ENCODE assay signal across 21 cellular contexts in genomic region chr2:76256689-76257088, GRCh38.
DNase-seq lines count a peak whose midpoint lies in the region; ATAC-seq and TF ChIP-seq lines count a peak whose summit lies in the region.
"Had no signal": no experiment of that assay in that cellular context is flagged by ENCODE, and none has a peak within 500 bp of the region (broad histone marks: within the 10 kb centered on the region; RNA-seq: fewer than 3 reads in every experiment).

No MANE protein-coding gene starts in this region.

- peaks cover 8% of the 10 kb centered on the region; the same call in 1 of the 2 replicates for H3K9me2 ChIP-seq in GM23338 (ENCODE audit: insufficient read depth)
- H3K9me2 ChIP-seq: SK-N-SH had no signal

- intact Hi-C loops in natural killer cell (cut with micrococcal nuclease), result no loop called here
- intact Hi-C loops in naive thymus-derived CD4-positive, alpha-beta T cell (cut with micrococcal nuclease), result no loop called here

- no peaks in the 10 kb centered on the region for H3K36me3 ChIP-seq in GM23338 (ENCODE audit: insufficient read depth)
- no peaks in the 10 kb centered on the region for H3K36me3 ChIP-seq in naive thymus-derived CD4-positive, alpha-beta T cell (ENCODE audit: control insufficient read depth in 2 of 3, insufficient read depth in 3 of 3, low read length in 3 of 3)
- H3K36me3 ChIP-seq: BE2C, HAP-1 had no signal

- H3K9me3 ChIP-seq in naive thymus-derived CD4-positive, alpha-beta T cell (ENCODE audit: control insufficient read depth in 2 of 3, low read length in 3 of 3), result no peaks in the 10 kb centered on the region
- H3K9me3 ChIP-seq: BE2C, HAP-1, SK-N-SH had no signal

- H3K27me3 Mint-ChIP-seq in GM23338 (ENCODE audit: insufficient read depth, low read depth, poor library complexity), result no peaks in the 10 kb centered on the region
- no peaks in the 10 kb centered on the region for H3K27me3 Mint-ChIP-seq in natural killer cell (ENCODE audit: low read depth in 2 of 2)
- no peaks in the 10 kb centered on the region for H3K27me3 Mint-ChIP-seq in naive thymus-derived CD4-positive, alpha-beta T cell

- H3K36me3 Mint-ChIP-seq in GM23338 (ENCODE audit: low read depth) (no peaks in the 10 kb centered on the region), natural killer cell (no peaks in the 10 kb centered on the region)
- no peaks in the 10 kb centered on the region for H3K36me3 Mint-ChIP-seq in naive thymus-derived CD4-positive, alpha-beta T cell

- H3K79me2 ChIP-seq in GM23338 (replicated peaks; ENCODE audit: insufficient read depth), result no peaks in the 10 kb centered on the region

- H3K4me1 Mint-ChIP-seq in GM23338 (no peaks in the 10 kb centered on the region), natural killer cell (no peaks in the 10 kb centered on the region)
- H3K4me1 Mint-ChIP-seq in naive thymus-derived CD4-positive, alpha-beta T cell, result no peaks in the 10 kb centered on the region

- H3K27me3 ChIP-seq in GM23338 (ENCODE audit: insufficient read depth), result no peaks in the 10 kb centered on the region
- no peaks in the 10 kb centered on the region for H3K27me3 ChIP-seq in naive thymus-derived CD4-positive, alpha-beta T cell (ENCODE audit: control insufficient read depth in 2 of 2, insufficient read depth in 2 of 2, low read length in 2 of 2)
- H3K27me3 ChIP-seq: BE2C had no signal

- H3K9me3 Mint-ChIP-seq in GM23338, result no peaks in the 10 kb centered on the region
- peaks cover 6 to 7% of the 10 kb centered on the region in 2 donors for H3K9me3 Mint-ChIP-seq in natural killer cell
- peaks cover 0 to 10% (median 0%) of the 10 kb centered on the region in 11 donors for H3K9me3 Mint-ChIP-seq in naive thymus-derived CD4-positive, alpha-beta T cell

- H3K27ac ChIP-seq in 22Rv1, result peak overlapping the region; percentile 38
- H3K27ac ChIP-seq in GM23338 (ENCODE audit: low read depth), result no peak overlapping the region
- H3K27ac ChIP-seq in VCaP, result peak overlapping the region; percentile 34; the same call in 1 of the 2 replicates
- H3K27ac ChIP-seq in epithelial cell of prostate, result no peak overlapping the region
- H3K27ac ChIP-seq in naive thymus-derived CD4-positive, alpha-beta T cell (ENCODE audit: low read depth, low read length), result no peak overlapping the region

- TF ChIP-seq CTCF in 22Rv1 (IDR thresholded peaks at IDR 0.05) (no peak), GM23338 (conservative IDR thresholded peaks at IDR 0.05; ENCODE audit: low read depth in 2 of 2) (no peak), VCaP (conservative IDR thresholded peaks at IDR 0.05) (no peak), natural killer cell (IDR thresholded peaks at IDR 0.05) (no peak)

- ATAC-seq in GM23338 (no peak), GM21423 (IDR thresholded peaks at IDR 0.05; ENCODE audit: unreplicated experiment) (no peak), natural killer cell (no peak)
- no peak for ATAC-seq in naive thymus-derived CD4-positive, alpha-beta T cell

- DNase-seq in GM23338 (ENCODE audit: low spot score) (no peak), epithelial cell of prostate (ENCODE audit: low read depth, low spot score) (peak; percentile 16), natural killer cell (no peak), COLO668 (lab: John Stamatoyannopoulos, UW; ENCODE audit: unreplicated experiment) (no peak)
- no peak for DNase-seq in naive thymus-derived CD4-positive, alpha-beta T cell
- DNase-seq: BE2C, DMS79 treated with DMSO at 0.1 percent for 48 hours, Kasumi-1, MM.1S, NCI-H1048, NCI-H1436 treated with DMSO at 0.1 percent for 48 hours, NCI-H1930, NCI-H345, NCI-H524, OCI-M1, SHP77, SK-N-SH had no signal

- peak overlapping the region; percentile 30; the same call in 1 of the 2 replicates for H2AFZ ChIP-seq in GM23338

- CTCF ChIA-PET in naive thymus-derived CD4-positive, alpha-beta T cell (lab: Charles Lee), result no interaction called here

- POLR2A ChIA-PET in naive thymus-derived CD4-positive, alpha-beta T cell (lab: Charles Lee), result no interaction called here

- H3K4me2 ChIP-seq in GM23338, result no peak overlapping the region
- H3K4me2 ChIP-seq: SK-N-SH had no signal

- no peaks in the 10 kb centered on the region for H3K4me1 ChIP-seq in GM23338 (ENCODE audit: insufficient read depth)
- H3K4me1 ChIP-seq in naive thymus-derived CD4-positive, alpha-beta T cell (ENCODE audit: control insufficient read depth in 2 of 2, insufficient read depth in 2 of 2, low read length in 2 of 2), result no peaks in the 10 kb centered on the region
- H3K4me1 ChIP-seq: BE2C, HAP-1 had no signal

- H3K27ac Mint-ChIP-seq in GM23338 (no peak overlapping the region), natural killer cell (no peak overlapping the region)
- H3K27ac Mint-ChIP-seq in naive thymus-derived CD4-positive, alpha-beta T cell, result no peak overlapping the region

- no peak overlapping the region for H3K4me3 Mint-ChIP-seq in GM23338
- no peak overlapping the region for H3K4me3 Mint-ChIP-seq in natural killer cell
- H3K4me3 Mint-ChIP-seq in naive thymus-derived CD4-positive, alpha-beta T cell, result no peak overlapping the region

- H3F3A ChIP-seq in GM23338 (replicated peaks; ENCODE audit: low read depth), result no peaks in the 10 kb centered on the region

- H4K20me1 ChIP-seq in GM23338 (replicated peaks; ENCODE audit: insufficient read depth), result no peaks in the 10 kb centered on the region

- no peak overlapping the region for H3K4me3 ChIP-seq in GM23338
- H3K4me3 ChIP-seq in naive thymus-derived CD4-positive, alpha-beta T cell (ENCODE audit: low read length), result no peak overlapping the region
- H3K4me3 ChIP-seq: HAP-1 had no signal

TF ChIP-seq in GM23338, 12 proteins besides CTCF, POLR2A, EP300 and RAD21 (continues in another document):
- no peak for TF ChIP-seq CREB1 (CRISPR knock-in tag; IDR thresholded peaks at IDR 0.05; ENCODE audit: low read depth)
- no peak for TF ChIP-seq REST (IDR thresholded peaks at IDR 0.05; ENCODE audit: unreplicated experiment)
- TF ChIP-seq STAT1 (IDR thresholded peaks at IDR 0.05; ENCODE audit: unreplicated experiment), result no peak
- TF ChIP-seq ZNF114 (CRISPR knock-in tag; IDR thresholded peaks at IDR 0.05), result no peak
- TF ChIP-seq EZH2 (IDR thresholded peaks at IDR 0.05; ENCODE audit: low read depth, unreplicated experiment), result no peak

Comparison
In these comparisons a context has a peak if more than half of its experiments do, and no peak if none do; other contexts are left out.
1. H3K27ac ChIP-seq: peak in 22Rv1 (single experiment) and VCaP (single experiment); none in GM23338 (single experiment), epithelial cell of prostate (single experiment) and naive thymus-derived CD4-positive, alpha-beta T cell (single experiment).